ENCODE assay signal across 1 cellular context in genomic region chr13:112842343-112842856, GRCh38.
TF ChIP-seq lines count a peak whose summit lies in the region.

No MANE protein-coding gene starts in this region.

TF ChIP-seq in GM23338, 12 proteins besides CTCF, POLR2A, EP300 and RAD21 (continued from another document):
- TF ChIP-seq ZNF462 (CRISPR knock-in tag; IDR thresholded peaks at IDR 0.05), result no peak
- TF ChIP-seq JUNB (IDR thresholded peaks at IDR 0.05; ENCODE audit: unreplicated experiment), result no peak
- no peak for TF ChIP-seq CREB1 (CRISPR knock-in tag; IDR thresholded peaks at IDR 0.05; ENCODE audit: low read depth)
- TF ChIP-seq EZH2phosphoT487 (IDR thresholded peaks at IDR 0.05; ENCODE audit: unreplicated experiment), result no peak
